In the genomic region with DNA sequence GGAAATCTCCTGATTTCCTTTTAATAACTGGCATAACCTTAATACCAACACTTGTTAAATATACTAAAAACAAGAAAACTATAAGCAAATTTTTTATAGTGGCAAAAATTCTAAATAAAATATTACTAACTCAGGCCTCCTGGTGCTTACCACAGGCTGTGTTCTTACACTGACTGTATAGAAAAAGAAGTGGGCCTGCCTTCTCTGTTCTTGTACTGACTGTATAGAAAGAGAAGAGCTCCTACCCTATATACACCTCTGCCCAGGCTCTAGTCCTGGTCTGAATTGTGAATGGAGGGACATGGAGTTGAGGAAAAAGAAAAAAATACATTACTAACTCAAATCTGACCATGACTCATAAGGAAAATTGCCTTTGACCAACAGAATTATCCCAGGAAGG, we compare ENCODE assay signal across 34 cellular contexts.
"Had no signal": no experiment of that assay in that cellular context is flagged by ENCODE, and none has a peak within 500 bp of the region (broad histone marks: within the 10 kb centered on the region; RNA-seq: fewer than 3 reads in every experiment).

No MANE protein-coding gene starts in this region.

- H3K4me3 ChIP-seq: MG63 had no signal

- H3K9ac ChIP-seq: KMS-11 had no signal

- H3K27me3 ChIP-seq: MG63 had no signal

- H3K4me2 ChIP-seq: KMS-11 had no signal

- H3K9me3 ChIP-seq: MG63 had no signal

- H3K36me3 ChIP-seq: MG63 had no signal

- H3K27ac ChIP-seq: KMS-11 had no signal

- DNase-seq: Karpas-422, Kasumi-1, KG1, MG63, MM.1S, MV-4-11, NCI-H1048, NCI-H1092, NCI-H1092 treated with DMSO at 0.1 percent for 48 hours, NCI-H1105, NCI-H1105 treated with DMSO at 0.1 percent for 48 hours, NCI-H1417, NCI-H1417 treated with DMSO at 0.1 percent for 48 hours, NCI-H1436, NCI-H1436 treated with DMSO at 0.1 percent for 48 hours, NCI-H146, NCI-H1694, NCI-H1694 treated with DMSO at 0.1 percent for 48 hours, NCI-H187, NCI-H187 treated with DMSO at 0.1 percent for 48 hours, NCI-H1930, NCI-H2029, NCI-H2029 treated with DMSO at 0.1 percent for 48 hours, NCI-H2081, NCI-H2081 treated with DMSO at 0.1 percent for 48 hours, NCI-H2107, NCI-H2171, NCI-H2171 treated with DMSO at 0.1 percent for 48 hours, NCI-H2227 treated with DMSO at 0.1 percent for 48 hours, NCI-H226, NCI-H345, NCI-H446, NCI-H446 treated with DMSO at 0.1 percent for 48 hours had no signal
